Comparison of ENCODE assay signal across 11 cellular contexts in genomic region chr18:12843420-12844346, GRCh38. TPM values are rescaled to one million over a fixed set of nuclear protein-coding genes. Genes with fewer than 3 reads are reported as not detected.
DNase-seq lines count a peak whose midpoint lies in the region; ATAC-seq and TF ChIP-seq lines count a peak whose summit lies in the region.
"Had no signal": no experiment of that assay in that cellular context is flagged by ENCODE, and none has a peak within 500 bp of the region (broad histone marks: within the 10 kb centered on the region; RNA-seq: fewer than 3 reads in every experiment).

No MANE protein-coding gene starts in this region.

- H3K27me3 ChIP-seq in thymus (ENCODE audit: control insufficient read depth, insufficient read depth) = no peaks in the 10 kb centered on the region

- no peak overlapping the region for H3K4me3 Mint-ChIP-seq in WTC11

- DNase-seq in activated naive CD4-positive, alpha-beta T cell treated with anti-CD3 and anti-CD28 coated beads, Interleukin-2, amount 50 U/mL, for 72 hours (ENCODE audit: low spot score in 2 of 2) = no peak
- no peak for DNase-seq in activated naive CD4-positive, alpha-beta T cell treated with anti-CD3 and anti-CD28 coated beads, Interleukin-2, amount 50 U/mL, for 16 hours
- DNase-seq in WTC11 (ENCODE audit: low spot score) = no peak
- DNase-seq in fibroblast of peridontal ligament (ENCODE audit: extremely low read depth) = peak; percentile 43
- DNase-seq in SHP77 (lab: John Stamatoyannopoulos, UW) = no peak
- no peak for DNase-seq in AML-193 (lab: John Stamatoyannopoulos, UW)
- DNase-seq in cardiac septum (ENCODE audit: low spot score) = no peak
- DNase-seq: hypothalamus, NCI-H1930 had no signal

- peak overlapping the region; percentile 1 for H3K27ac ChIP-seq in thymus (ENCODE audit: low read depth)

- peaks cover 5 to 48% of the 10 kb centered on the region in 2 donors for H3K36me3 Mint-ChIP-seq in activated naive CD4-positive, alpha-beta T cell treated with anti-CD3 and anti-CD28 coated beads, Interleukin-2, amount 50 U/mL, for 72 hours
- 0 out of 2 replicates have a peak, but pooled peaks cover 2% of the 10 kb centered on the region for H3K36me3 Mint-ChIP-seq in WTC11

- peak in 1 of 2 donors; percentile 8 for ATAC-seq in activated naive CD4-positive, alpha-beta T cell treated with anti-CD3 and anti-CD28 coated beads, Interleukin-2, amount 50 U/mL, for 72 hours
- ATAC-seq in WTC11 = peak; percentile 64

- no peaks in the 10 kb centered on the region for H3K27me3 Mint-ChIP-seq in WTC11 (ENCODE audit: low read depth)

- H3K4me3 ChIP-seq in thymus (ENCODE audit: low read length) = no peak overlapping the region
- H3K4me3 ChIP-seq: lung had no signal

- intact Hi-C loops in cardiac septum (cut with DNase I) = no loop called here

- no peaks in the 10 kb centered on the region for H3K36me3 ChIP-seq in thymus (ENCODE audit: control insufficient read depth, insufficient read depth)

- H3K27ac Mint-ChIP-seq in activated naive CD4-positive, alpha-beta T cell treated with anti-CD3 and anti-CD28 coated beads, Interleukin-2, amount 50 U/mL, for 72 hours = peak overlapping the region; percentile 33 to 51
- no peak overlapping the region; the same call in 1 of the 2 replicates for H3K27ac Mint-ChIP-seq in WTC11

- no peaks in the 10 kb centered on the region for H3K9me3 ChIP-seq in thymus (ENCODE audit: control insufficient read depth)

- peaks cover 34% of the 10 kb centered on the region for H3K4me1 Mint-ChIP-seq in WTC11

- TF ChIP-seq CTCF in WTC11 (IDR thresholded peaks at IDR 0.05) = no peak

- CTCF ChIA-PET in WTC11 (lab: Charles Lee) = interaction anchor here (0.6 to 1.2 kb wide), 2 partner anchors 24 to 91 kb away, joined by 3 to 5 read pairs; no protein-coding TSS in a partner anchor

- peaks cover 0 to 14% of the 10 kb centered on the region in 2 donors for H3K9me3 Mint-ChIP-seq in activated naive CD4-positive, alpha-beta T cell treated with anti-CD3 and anti-CD28 coated beads, Interleukin-2, amount 50 U/mL, for 72 hours
- no peaks in the 10 kb centered on the region for H3K9me3 Mint-ChIP-seq in WTC11

- POLR2A ChIA-PET in WTC11 (lab: Charles Lee) = no interaction called here

- peaks cover 23% of the 10 kb centered on the region for H3K4me1 ChIP-seq in thymus (ENCODE audit: control insufficient read depth, insufficient read depth, low read length)

- 92% methylated on average over 12 of the region's 12 CpGs for WGBS in thymus

TF ChIP-seq in WTC11, 78 proteins besides CTCF, POLR2A, EP300 and RAD21:
- TF ChIP-seq ZNF219 (CRISPR knock-in tag; IDR thresholded peaks at IDR 0.05; ENCODE audit: borderline replicate concordance) (no peak), ESRRA (CRISPR knock-in tag; IDR thresholded peaks at IDR 0.05; ENCODE audit: borderline replicate concordance) (no peak), E2F5 (CRISPR knock-in tag; IDR thresholded peaks at IDR 0.05) (no peak), ZNF317 (CRISPR knock-in tag; IDR thresholded peaks at IDR 0.05; ENCODE audit: borderline replicate concordance, low read depth) (no peak), ERG (CRISPR knock-in tag; IDR thresholded peaks at IDR 0.05) (no peak), ZNF532 (CRISPR knock-in tag; IDR thresholded peaks at IDR 0.05; ENCODE audit: borderline replicate concordance) (no peak), IRF1 (CRISPR knock-in tag; IDR thresholded peaks at IDR 0.05) (no peak), USF1 (CRISPR knock-in tag; IDR thresholded peaks at IDR 0.05) (no peak), E2F4 (CRISPR knock-in tag; IDR thresholded peaks at IDR 0.05; ENCODE audit: borderline replicate concordance, low read depth) (no peak)

RNA-seq across cellular contexts. Expression of gene PTPN2, which starts 40.4 kb away (rescaled TPM):
- total RNA-seq in activated naive CD4-positive, alpha-beta T cell treated with anti-CD3 and anti-CD28 coated beads, Interleukin-2, amount 50 U/mL, for 72 hours = 10 to 100 TPM; 57.0 to 69.9 TPM
- total RNA-seq in WTC11 (2021) (37.7 to 45.3 TPM (median 43.3 TPM) in 3 replicates), cardiac septum (14.5 TPM)
- 116 TPM for polyA plus RNA-seq in thymus
